In genomic region chr11:16604784-16605439, GRCh38 we compare ENCODE assay signal across 8 cellular contexts.
A peak's percentile ranks its signal among the peaks of the same experiment; 100 is the strongest.
DNase-seq lines count a peak whose midpoint lies in the region; ATAC-seq, FAIRE-seq and TF ChIP-seq lines count a peak whose summit lies in the region.

No MANE protein-coding gene starts in this region.

- H3K27me3 Mint-ChIP-seq in activated T-helper 17 cell treated with anti-CD3 and anti-CD28 coated beads, Interleukin-2, amount 50 U/mL, for 72 hours: peaks cover 47% of the 10 kb centered on the region

- DNase-seq in DMS53 (lab: John Stamatoyannopoulos, UW) (peak; percentile 86), head of caudate nucleus (peak in 26 of 42 donors; percentile 9 to 61 (median 33)), pancreas (peak; percentile 54 to 88 (median 77)), hippocampal formation (lab: John Stamatoyannopoulos, UW) (no peak), GM19238 (ENCODE audit: insufficient read length, low spot score) (no peak), H4 (ENCODE audit: low spot score) (no peak)

- no peak overlapping the region for H3K4me3 Mint-ChIP-seq in activated T-helper 17 cell treated with anti-CD3 and anti-CD28 coated beads, Interleukin-2, amount 50 U/mL, for 72 hours

- intact Hi-C loops in head of caudate nucleus (cut with DNase I) (loop anchor here (5.0 to 10.0 kb wide), 3 partner anchors 203 to 958 kb away; no protein-coding TSS in a partner anchor), pancreas (cut with DNase I) (loop anchor here in 1 of 3 donors (10.0 kb wide), 1 partner anchor 950 kb away; no protein-coding TSS in a partner anchor)

- H3K36me3 Mint-ChIP-seq in activated T-helper 17 cell treated with anti-CD3 and anti-CD28 coated beads, Interleukin-2, amount 50 U/mL, for 72 hours (ENCODE audit: low read depth): peaks cover 9% of the 10 kb centered on the region

- no peaks in the 10 kb centered on the region for H3K9me3 ChIP-seq in HUES6 (ENCODE audit: control insufficient read depth, insufficient read depth, low read depth, low read length)
- no peaks in the 10 kb centered on the region for H3K9me3 ChIP-seq in pancreas

- no peak for FAIRE-seq in pancreas (lab: Jason Lieb, UNC)

- H3K27me3 ChIP-seq in HUES6 (ENCODE audit: control insufficient read depth, insufficient read depth, low read length) (peaks cover 100% of the 10 kb centered on the region), pancreas (no peaks in the 10 kb centered on the region)

- H3K9me3 Mint-ChIP-seq in activated T-helper 17 cell treated with anti-CD3 and anti-CD28 coated beads, Interleukin-2, amount 50 U/mL, for 72 hours: no peaks in the 10 kb centered on the region

- ATAC-seq in activated T-helper 17 cell treated with anti-CD3 and anti-CD28 coated beads, Interleukin-2, amount 50 U/mL, for 72 hours (replicated peaks): peak; percentile 11
- peak; percentile 53 to 74 (median 62) for ATAC-seq in pancreas

- H3K9ac ChIP-seq in HUES6 (ENCODE audit: low read length): peak overlapping the region; percentile 42

- H3K4me1 Mint-ChIP-seq in activated T-helper 17 cell treated with anti-CD3 and anti-CD28 coated beads, Interleukin-2, amount 50 U/mL, for 72 hours: peaks cover 9% of the 10 kb centered on the region

- H3K36me3 ChIP-seq in HUES6 (ENCODE audit: control insufficient read depth, insufficient read depth, low read length) (no peaks in the 10 kb centered on the region), pancreas (no peaks in the 10 kb centered on the region)

- peak overlapping the region; percentile 74 for H3K4me3 ChIP-seq in HUES6 (ENCODE audit: low read depth, low read length)
- peak overlapping the region; percentile 53 to 67 (median 67) for H3K4me3 ChIP-seq in pancreas

- no peak overlapping the region for H3K27ac Mint-ChIP-seq in activated T-helper 17 cell treated with anti-CD3 and anti-CD28 coated beads, Interleukin-2, amount 50 U/mL, for 72 hours

- 0 to 1% methylated on average over 52 to 59 of the region's 59 CpGs for WGBS in pancreas, 2 donors

- H3K4me1 ChIP-seq in HUES6 (ENCODE audit: control insufficient read depth, insufficient read depth, low read length) (peaks cover 11% of the 10 kb centered on the region; the same call in 1 of the 2 replicates), pancreas (no peaks in the 10 kb centered on the region)

- H3K27ac ChIP-seq in HUES6 (ENCODE audit: low read depth, low read length) (no peak overlapping the region), pancreas (peak overlapping the region; percentile 73 to 90 (median 86))

- no peak for TF ChIP-seq CTCF in pancreas (IDR thresholded peaks at IDR 0.05)

Comparison
In these comparisons a context has a peak if more than half of its experiments do, and no peak if none do; other contexts are left out.
1. DNase-seq: peak in DMS53 (single experiment), head of caudate nucleus (26 of 42) and pancreas (6 of 6); none in hippocampal formation (0 of 2), GM19238 (single experiment) and H4 (single experiment).